In the genomic region with DNA sequence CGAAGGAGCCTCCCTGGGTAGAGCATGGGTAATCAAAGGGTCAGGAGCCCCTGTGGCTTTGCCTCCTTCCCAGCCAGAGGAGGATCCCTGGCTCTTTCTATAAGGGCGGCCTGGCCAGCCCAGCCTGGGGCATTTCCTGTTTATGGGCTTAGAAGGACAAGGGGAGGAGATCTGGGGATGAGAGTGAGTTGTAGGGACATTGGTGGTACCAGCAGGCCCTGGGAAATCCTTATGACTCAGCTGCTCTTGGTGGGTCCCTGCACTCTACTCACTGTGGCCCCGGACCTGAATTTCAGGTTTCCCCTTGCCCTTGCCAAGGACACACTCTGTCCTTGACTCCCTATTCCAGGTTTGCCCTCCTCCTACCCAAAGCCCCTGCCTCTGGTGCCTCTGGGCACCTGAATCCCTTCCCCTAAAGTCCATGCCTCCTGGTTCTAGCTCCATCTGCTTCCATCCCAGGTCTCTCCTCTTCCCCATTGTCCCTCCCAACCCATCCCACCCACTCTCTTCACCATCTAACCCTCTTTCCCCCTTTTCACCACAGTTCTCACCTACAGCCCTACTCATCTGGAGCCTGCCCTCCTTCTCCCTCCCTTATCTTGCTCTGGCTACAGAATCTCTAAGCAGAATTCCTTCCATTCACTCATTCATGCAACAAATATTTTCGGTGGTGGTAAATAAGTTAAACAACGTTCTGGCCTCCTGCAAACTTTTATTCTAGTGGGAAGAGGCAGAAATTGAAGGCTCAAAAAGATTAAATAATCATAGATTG, we compare ENCODE assay signal across 12 cellular contexts. TPM values are rescaled to one million over a fixed set of nuclear protein-coding genes. Genes with fewer than 3 reads are reported as not detected.
DNase-seq lines count a peak whose midpoint lies in the region; ATAC-seq, FAIRE-seq and TF ChIP-seq lines count a peak whose summit lies in the region.
"Had no signal": no experiment of that assay in that cellular context is flagged by ENCODE, and none has a peak within 500 bp of the region (broad histone marks: within the 10 kb centered on the region; RNA-seq: fewer than 3 reads in every experiment).

No MANE protein-coding gene starts in this region.

- H3K4me3 ChIP-seq in epithelial cell of esophagus (ENCODE audit: low read length) (no peak overlapping the region), muscle layer of duodenum (ENCODE audit: low read depth in 1 of 2, low read length in 2 of 2) (no peak overlapping the region)
- H3K4me3 ChIP-seq: SJCRH30 had no signal

- H3K27me3 Mint-ChIP-seq in effector memory CD8-positive, alpha-beta T cell = peaks cover 9 to 70% of the 10 kb centered on the region in 2 donors

- peaks cover 0 to 5% of the 10 kb centered on the region in 2 donors for H3K4me1 Mint-ChIP-seq in effector memory CD8-positive, alpha-beta T cell (ENCODE audit: low read depth in 2 of 2)

- DNase-seq in NCI-H69 (lab: John Stamatoyannopoulos, UW) (peak; percentile 14), epithelial cell of esophagus (ENCODE audit: low read depth) (peak; percentile 40), frontal cortex (ENCODE audit: low spot score in 2 of 2) (no peak)
- DNase-seq in stimulated activated naive CD4-positive, alpha-beta T cell (lab: John Stamatoyannopoulos, UW) = no peak
- no peak for DNase-seq in effector memory CD8-positive, alpha-beta T cell
- DNase-seq: activated CD4-positive, alpha-beta T cell treated with anti-CD3 and anti-CD28 coated beads, Interleukin-2, amount 50 U/mL, for 4 hours; CD4-positive, CD25-positive, alpha-beta regulatory T cell; NCI-H1092; SJCRH30 had no signal

- TF ChIP-seq CTCF in C4-2B (conservative IDR thresholded peaks at IDR 0.05) (no peak), epithelial cell of esophagus (IDR thresholded peaks at IDR 0.05; ENCODE audit: insufficient read depth, low read depth, low read length, missing control alignments) (no peak)

- H3K4me1 ChIP-seq in muscle layer of duodenum (ENCODE audit: control insufficient read depth in 1 of 2, insufficient read depth in 2 of 2, low read length in 2 of 2) = peaks cover 0 to 6% of the 10 kb centered on the region in 2 donors
- H3K4me1 ChIP-seq: SJCRH30 had no signal

- H3K36me3 Mint-ChIP-seq in effector memory CD8-positive, alpha-beta T cell (ENCODE audit: insufficient read depth) = no peaks in the 10 kb centered on the region
- H3K36me3 Mint-ChIP-seq: CD4-positive, CD25-positive, alpha-beta regulatory T cell had no signal

- no peaks in the 10 kb centered on the region for H3K27me3 ChIP-seq in muscle layer of duodenum (ENCODE audit: low read depth, low read length)

- no peaks in the 10 kb centered on the region for H3K9me3 Mint-ChIP-seq in effector memory CD8-positive, alpha-beta T cell
- H3K9me3 Mint-ChIP-seq: CD4-positive, CD25-positive, alpha-beta regulatory T cell had no signal

- no peak overlapping the region for H3K4me3 Mint-ChIP-seq in effector memory CD8-positive, alpha-beta T cell

- FAIRE-seq in frontal cortex (lab: Jason Lieb, UNC) = no peak

- H3K36me3 ChIP-seq in muscle layer of duodenum (ENCODE audit: control insufficient read depth in 1 of 2, insufficient read depth in 2 of 2, low read length in 2 of 2) = no peaks in the 10 kb centered on the region
- H3K36me3 ChIP-seq: SJCRH30 had no signal

- peak overlapping the region; percentile 68 for H3K27ac ChIP-seq in C4-2B
- peak overlapping the region; percentile 60 for H3K27ac ChIP-seq in muscle layer of duodenum (ENCODE audit: low read length)
- H3K27ac ChIP-seq: SJCRH30 had no signal

- H3K27ac Mint-ChIP-seq in effector memory CD8-positive, alpha-beta T cell = no peak overlapping the region
- H3K27ac Mint-ChIP-seq: CD4-positive, CD25-positive, alpha-beta regulatory T cell had no signal

- no peak for ATAC-seq in GM18520 (IDR thresholded peaks at IDR 0.05; ENCODE audit: unreplicated experiment)
- no peak for ATAC-seq in effector memory CD8-positive, alpha-beta T cell (replicated peaks)

- H3K9me3 ChIP-seq in muscle layer of duodenum (ENCODE audit: control insufficient read depth in 1 of 2, low read length in 2 of 2) = no peaks in the 10 kb centered on the region
- H3K9me3 ChIP-seq: SJCRH30 had no signal

RNA-seq across cellular contexts. Expression of gene PCDH1, which starts 34.9 kb away (rescaled TPM):
- total RNA-seq in frontal cortex = 41.2 TPM

Comparison
In these comparisons a context has a peak if more than half of its experiments do, and no peak if none do; other contexts are left out.
1. DNase-seq: peak in NCI-H69 (single experiment) and epithelial cell of esophagus (single experiment); none in frontal cortex (0 of 2), stimulated activated naive CD4-positive, alpha-beta T cell (0 of 6) and effector memory CD8-positive, alpha-beta T cell (0 of 3).